In genomic region chr3:113271594-113272368, GRCh38 we compare ENCODE assay signal across 15 cellular contexts.
"Had no signal": no experiment of that assay in that cellular context is flagged by ENCODE, and none has a peak within 500 bp of the region (broad histone marks: within the 10 kb centered on the region; RNA-seq: fewer than 3 reads in every experiment).

No MANE protein-coding gene starts in this region.

- DNase-seq: activated CD4-positive, alpha-beta T cell treated with anti-CD3 and anti-CD28 coated beads, Interleukin-2, amount 50 U/mL, for 4 hours; activated CD8-positive, alpha-beta memory T cell treated with anti-CD3 and anti-CD28 coated beads, Interleukin-2, amount 10 ng/mL, durations not matched to agents 7 days and 5 days; activated effector memory CD4-positive, alpha-beta T cell treated with anti-CD3 and anti-CD28 coated beads, Interleukin-2, amount 50 U/mL, for 16 hours; activated T-cell treated with anti-CD3 and anti-CD28 coated beads, Interleukin-2, amount 50 U/mL, for 4 hours; amygdala; endodermal cell; glutamatergic neuron; left colon; midbrain; occipital lobe; stimulated activated naive CD4-positive, alpha-beta T cell treated with Interleukin-2 at 50 U/mL for 16 hours; T-helper 2 cell; testis had no signal

- H3K4me3 ChIP-seq: lung, testis had no signal

- H3K9me3 ChIP-seq: testis had no signal

- H3K27me3 ChIP-seq: testis had no signal

- H3K27ac ChIP-seq: testis had no signal

- FAIRE-seq: bronchial epithelial cell had no signal
